In genomic region chr3:41202834-41203345, GRCh38 we compare ENCODE assay signal across 8 cellular contexts. TPM values are rescaled to one million over a fixed set of nuclear protein-coding genes. Genes with fewer than 3 reads are reported as not detected.
DNase-seq lines count a peak whose midpoint lies in the region; ATAC-seq and TF ChIP-seq lines count a peak whose summit lies in the region.

No MANE protein-coding gene starts in this region.

- H3K4me3 Mint-ChIP-seq in CD4-positive, alpha-beta T cell = peak overlapping the region; percentile 94
- H3K4me3 Mint-ChIP-seq in natural killer cell = peak overlapping the region; percentile 95

- peaks cover 13% of the 10 kb centered on the region for H3K36me3 ChIP-seq in NT2/D1 (ENCODE audit: insufficient read depth, insufficient read length, low read length)
- no peaks in the 10 kb centered on the region for H3K36me3 ChIP-seq in duodenal mucosa (ENCODE audit: control insufficient read depth in 1 of 2, insufficient read depth in 2 of 2, low read length in 2 of 2)

- peak overlapping the region; percentile 90 for H3K4me3 ChIP-seq in NT2/D1 (ENCODE audit: insufficient read length, low read depth)
- H3K4me3 ChIP-seq in duodenal mucosa (ENCODE audit: low read depth in 1 of 2, low read length in 2 of 2) = peak overlapping the region; percentile 46 to 99

- no peak for DNase-seq in CD4-positive, alpha-beta T cell
- DNase-seq in NT2/D1 (ENCODE audit: low read depth, low spot score) = no peak
- no peak for DNase-seq in natural killer cell
- no peak for DNase-seq in left lobe of liver (ENCODE audit: low spot score)
- DNase-seq in posterior cingulate gyrus = no peak

- H3K9ac ChIP-seq in NT2/D1 (ENCODE audit: insufficient read length, low read depth) (no peak overlapping the region), duodenal mucosa (ENCODE audit: low read depth in 1 of 2, low read length in 2 of 2) (peak overlapping the region in 1 of 2 donors; percentile 95)

- ATAC-seq in CD4-positive, alpha-beta T cell (ENCODE audit: poor library complexity) = no peak
- ATAC-seq in GM18870 (IDR thresholded peaks at IDR 0.05; ENCODE audit: unreplicated experiment) (peak; percentile 33), natural killer cell (no peak), left lobe of liver (no peak), GM18873 (IDR thresholded peaks at IDR 0.05; ENCODE audit: low FRiP score, unreplicated experiment) (no peak)

- TF ChIP-seq CTCF in CD4-positive, alpha-beta T cell (IDR thresholded peaks at IDR 0.05) = no peak
- no peak for TF ChIP-seq CTCF in natural killer cell (IDR thresholded peaks at IDR 0.05)

- H3K27ac ChIP-seq in CD4-positive, alpha-beta T cell (ENCODE audit: low read depth, low read length) = no peak overlapping the region
- no peak overlapping the region for H3K27ac ChIP-seq in duodenal mucosa (ENCODE audit: low read depth, low read length)

- POLR2A ChIA-PET in CD4-positive, alpha-beta T cell (lab: Charles Lee) = interaction anchor here (0.6 to 1.2 kb wide), 3 partner anchors 22 to 883 kb away, joined by 3 to 4 read pairs (median 3); no protein-coding TSS in a partner anchor

- no peaks in the 10 kb centered on the region for H3K4me1 ChIP-seq in NT2/D1 (ENCODE audit: insufficient read depth, insufficient read length)
- peaks cover 47 to 60% of the 10 kb centered on the region in 2 donors for H3K4me1 ChIP-seq in duodenal mucosa (ENCODE audit: control insufficient read depth in 1 of 2, insufficient read depth in 2 of 2, low read length in 2 of 2)

- no peaks in the 10 kb centered on the region for H3K27me3 Mint-ChIP-seq in CD4-positive, alpha-beta T cell
- H3K27me3 Mint-ChIP-seq in natural killer cell (ENCODE audit: low read depth in 2 of 2) = no peaks in the 10 kb centered on the region

- H3K27me3 ChIP-seq in CD4-positive, alpha-beta T cell (ENCODE audit: control insufficient read depth, insufficient read depth, low read length) = no peaks in the 10 kb centered on the region
- H3K27me3 ChIP-seq in NT2/D1 (ENCODE audit: insufficient read depth, insufficient read length) = no peaks in the 10 kb centered on the region
- H3K27me3 ChIP-seq in duodenal mucosa (ENCODE audit: control insufficient read depth in 1 of 2, insufficient read depth in 2 of 2, low read length in 2 of 2) = no peaks in the 10 kb centered on the region

- H3K36me3 Mint-ChIP-seq in CD4-positive, alpha-beta T cell (ENCODE audit: low read depth) = peaks cover 18% of the 10 kb centered on the region
- H3K36me3 Mint-ChIP-seq in natural killer cell = no peaks in the 10 kb centered on the region

- intact Hi-C loops in CD4-positive, alpha-beta T cell (cut with DNase I, micrococcal nuclease) = loop anchor here (5.0 to 10.0 kb wide), 3 partner anchors 34 to 1798 kb away; partner anchors contain the start of gene RPSA (in 1 of the 2)
- intact Hi-C loops in natural killer cell (cut with micrococcal nuclease) (no loop called here), posterior cingulate gyrus (cut with DNase I) (loop anchor here (5.0 kb wide), 1 partner anchor 621 kb away; no protein-coding TSS in a partner anchor)

- peaks cover 81% of the 10 kb centered on the region for H3K4me1 Mint-ChIP-seq in CD4-positive, alpha-beta T cell (ENCODE audit: low read depth)
- H3K4me1 Mint-ChIP-seq in natural killer cell = peaks cover 76 to 81% of the 10 kb centered on the region in 2 donors

- H3K27ac Mint-ChIP-seq in CD4-positive, alpha-beta T cell = peak overlapping the region; percentile 20
- peak overlapping the region; percentile 70 to 87 for H3K27ac Mint-ChIP-seq in natural killer cell

- CTCF ChIA-PET in CD4-positive, alpha-beta T cell (lab: Charles Lee) = interaction anchor here (0.7 to 1.2 kb wide), 3 partner anchors 12 to 43 kb away, joined by 3 to 4 read pairs (median 3); no protein-coding TSS in a partner anchor

- H3K9me3 Mint-ChIP-seq in CD4-positive, alpha-beta T cell = no peaks in the 10 kb centered on the region
- no peaks in the 10 kb centered on the region for H3K9me3 Mint-ChIP-seq in natural killer cell

- H3K9me3 ChIP-seq in CD4-positive, alpha-beta T cell (ENCODE audit: control insufficient read depth, low read length) = no peaks in the 10 kb centered on the region
- H3K9me3 ChIP-seq in NT2/D1 (ENCODE audit: insufficient read depth, low read length) (no peaks in the 10 kb centered on the region), duodenal mucosa (ENCODE audit: control insufficient read depth in 1 of 2, low read length in 2 of 2) (no peaks in the 10 kb centered on the region)

RNA-seq across cellular contexts. Expression of gene CTNNB1, which starts 3.6 kb away (rescaled TPM):
- total RNA-seq in CD4-positive, alpha-beta T cell = 100 to 1,000 TPM; 226 to 228 TPM
- total RNA-seq in natural killer cell = 100 to 1,000 TPM; 213 to 258 (median 230) TPM
- total RNA-seq in left lobe of liver = 157 TPM
